Comparison of ENCODE assay signal across 18 cellular contexts in the genomic region with DNA sequence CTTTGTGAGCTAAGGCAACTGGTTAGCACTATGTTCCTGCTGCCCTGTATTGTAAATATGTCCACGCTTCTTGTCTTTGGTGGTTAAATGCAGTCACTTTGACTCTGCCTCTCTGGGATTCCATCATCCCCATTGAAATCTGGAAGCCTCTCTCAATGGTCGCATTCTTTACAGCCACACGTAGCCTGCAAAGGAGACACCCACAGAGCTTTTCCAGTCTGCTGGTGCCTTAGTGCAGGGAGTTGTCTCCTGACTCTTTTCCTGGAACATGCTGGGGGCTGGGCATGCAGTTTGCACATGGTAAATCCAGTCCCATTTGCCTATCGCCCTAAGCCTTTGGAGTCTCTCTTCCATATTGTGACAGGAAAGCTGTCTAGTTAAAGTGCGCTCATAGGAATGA.
"Had no signal": no experiment of that assay in that cellular context is flagged by ENCODE, and none has a peak within 500 bp of the region (broad histone marks: within the 10 kb centered on the region; RNA-seq: fewer than 3 reads in every experiment).

No MANE protein-coding gene starts in this region.

- H3K27ac ChIP-seq: dorsolateral prefrontal cortex, esophagus muscularis mucosa, hepatocyte, lower lobe of right lung, prostate gland, right atrium auricular region had no signal

- H3K36me3 ChIP-seq: esophagus muscularis mucosa, lower lobe of right lung, prostate gland, right atrium auricular region had no signal

- H3K4me2 ChIP-seq: hepatocyte had no signal

- H3K9me3 ChIP-seq: esophagus muscularis mucosa, lower lobe of right lung, prostate gland, right atrium auricular region had no signal

- H3K27me3 ChIP-seq: dorsolateral prefrontal cortex, esophagus muscularis mucosa, hepatocyte, right atrium auricular region had no signal

- DNase-seq: activated B cell treated with CpG ODN at 0.5 μM for 24 hours; activated CD4-positive, alpha-beta T cell treated with anti-CD3 and anti-CD28 coated beads for 48 hours; activated CD8-positive, alpha-beta T cell treated with anti-CD3 and anti-CD28 coated beads for 36 hours; activated naive CD4-positive, alpha-beta T cell; activated naive CD8-positive, alpha-beta T cell treated with anti-CD3 and anti-CD28 coated beads for 36 hours; activated T-cell treated with anti-CD3 and anti-CD28 coated beads, Interleukin-2, amount 50 U/mL, for 1 hour; amniotic stem cell; caudate nucleus; dorsolateral prefrontal cortex; islet precursor cell; left colon; lower lobe of right lung had no signal

- H3K4me1 ChIP-seq: prostate gland, right atrium auricular region had no signal

- ATAC-seq: activated CD8-positive, alpha-beta T cell treated with anti-CD3 and anti-CD28 coated beads for 36 hours; activated T-helper 17 cell treated with anti-CD3 and anti-CD28 coated beads, Interleukin-2, amount 50 U/mL, for 72 hours; left colon; lower lobe of right lung had no signal

- H2AFZ ChIP-seq: hepatocyte had no signal

- H3K4me3 ChIP-seq: dorsolateral prefrontal cortex, esophagus muscularis mucosa, hepatocyte, lower lobe of right lung, prostate gland, right atrium auricular region had no signal

- FAIRE-seq: endometrium had no signal
